ENCODE assay signal across 1 cellular context in genomic region chr10:74825033-74825370, GRCh38.
TF ChIP-seq lines count a peak whose summit lies in the region.

No MANE protein-coding gene starts in this region.

TF ChIP-seq in K562, 482 proteins besides CTCF, POLR2A, EP300 and RAD21 (continued from another document):
- TF ChIP-seq THAP12 (CRISPR knock-in tag; IDR thresholded peaks at IDR 0.05): peak; percentile 39; the same call in 1 of the 2 replicates
- TF ChIP-seq ARID4B (CRISPR knock-in tag; IDR thresholded peaks at IDR 0.05): peak; percentile 12; the same call in 1 of the 2 replicates
- peak; percentile 30; the same call in 1 of the 2 replicates for TF ChIP-seq MTA3 (IDR thresholded peaks at IDR 0.05; ENCODE audit: borderline replicate concordance)
- TF ChIP-seq HDAC1 (IDR thresholded peaks at IDR 0.05): 0 out of 4 replicates have a peak, but pooled peaks of 1 of the 2 experiments have one; percentile 4
- TF ChIP-seq NCOA4 (IDR thresholded peaks at IDR 0.05; ENCODE audit: partially characterized antibody): no peak
- TF ChIP-seq TCFL5 (CRISPR knock-in tag; conservative IDR thresholded peaks at IDR 0.05): no peak
- TF ChIP-seq ZNF699 (CRISPR knock-in tag; IDR thresholded peaks at IDR 0.05; ENCODE audit: insufficient replicate concordance): no peak
- TF ChIP-seq GTF2E2 (tag; IDR thresholded peaks at IDR 0.05): no peak
- TF ChIP-seq ZNF224 (CRISPR knock-in tag; IDR thresholded peaks at IDR 0.05): no peak
- TF ChIP-seq CAMTA2 (CRISPR knock-in tag; conservative IDR thresholded peaks at IDR 0.05): 0 out of 2 replicates have a peak, but pooled peaks have one; percentile 27
